In genomic region chr6:37807656-37808055, GRCh38 we compare ENCODE assay signal across 1 cellular context.
TF ChIP-seq lines count a peak whose summit lies in the region.

No MANE protein-coding gene starts in this region.

TF ChIP-seq in K562, 482 proteins besides CTCF, POLR2A, EP300 and RAD21 (continued from another document):
- peak in 1 of 3 experiments; percentile 25; a peak in 1 of 6 replicates for TF ChIP-seq ZBTB11 (CRISPR knock-in tag; IDR thresholded peaks at IDR 0.05)
